In the genomic region with DNA sequence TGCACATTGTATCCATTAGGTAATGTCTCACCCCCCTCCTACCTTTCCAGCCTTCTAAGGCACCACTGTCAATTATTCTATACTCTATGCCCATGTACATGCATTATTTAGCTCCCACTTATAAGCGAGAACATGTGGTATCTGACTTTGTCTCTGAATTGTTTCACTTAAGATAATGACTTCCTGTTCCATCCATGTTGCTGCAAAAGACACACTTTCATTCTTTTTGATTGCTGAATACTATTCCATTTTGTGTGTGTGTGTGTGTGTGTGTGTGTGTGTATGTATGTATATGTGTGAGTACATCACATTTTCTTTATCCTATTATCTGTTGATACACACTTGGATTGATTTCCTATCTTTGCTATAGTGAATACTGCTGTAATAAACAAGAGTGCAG, we compare ENCODE assay signal across 36 cellular contexts.
"Had no signal": no experiment of that assay in that cellular context is flagged by ENCODE, and none has a peak within 500 bp of the region (broad histone marks: within the 10 kb centered on the region; RNA-seq: fewer than 3 reads in every experiment).

No MANE protein-coding gene starts in this region.

- H3K9me3 ChIP-seq: MG63 had no signal

- H3K27me3 ChIP-seq: MG63 had no signal

- H3K4me3 ChIP-seq: MG63 had no signal

- H3K36me3 ChIP-seq: MG63 had no signal

- DNase-seq: Kasumi-1, MG63, MM.1S, MV-4-11, NCI-H1048, NCI-H1092, NCI-H1092 treated with DMSO at 0.1 percent for 48 hours, NCI-H1105, NCI-H1105 treated with DMSO at 0.1 percent for 48 hours, NCI-H1417, NCI-H1417 treated with DMSO at 0.1 percent for 48 hours, NCI-H1436, NCI-H1436 treated with DMSO at 0.1 percent for 48 hours, NCI-H146, NCI-H1694, NCI-H1694 treated with DMSO at 0.1 percent for 48 hours, NCI-H187, NCI-H187 treated with DMSO at 0.1 percent for 48 hours, NCI-H1930, NCI-H2029, NCI-H2029 treated with DMSO at 0.1 percent for 48 hours, NCI-H2081, NCI-H2081 treated with DMSO at 0.1 percent for 48 hours, NCI-H2107, NCI-H2171, NCI-H2171 treated with DMSO at 0.1 percent for 48 hours, NCI-H2227 treated with DMSO at 0.1 percent for 48 hours, NCI-H226, NCI-H345, NCI-H446, NCI-H446 treated with DMSO at 0.1 percent for 48 hours, NCI-H510A, NCI-H510A treated with DMSO at 0.1 percent for 48 hours, NCI-H524, NCI-H524 treated with DMSO at 0.1 percent for 48 hours, NCI-H526 had no signal
